ENCODE assay signal across 20 cellular contexts in genomic region chr4:179415016-179415841, GRCh38.
DNase-seq lines count a peak whose midpoint lies in the region; ATAC-seq lines count a peak whose summit lies in the region.
"Had no signal": no experiment of that assay in that cellular context is flagged by ENCODE, and none has a peak within 500 bp of the region (broad histone marks: within the 10 kb centered on the region; RNA-seq: fewer than 3 reads in every experiment).

No MANE protein-coding gene starts in this region.

- peaks cover 12% of the 10 kb centered on the region for H3K4me1 ChIP-seq in endocrine pancreas (ENCODE audit: control insufficient read depth, insufficient read depth, low read length)
- H3K4me1 ChIP-seq: BLaER1, psoas muscle had no signal

- DNase-seq in H4 (ENCODE audit: low spot score) (peak; percentile 5), NCI-H748 (lab: John Stamatoyannopoulos, UW; ENCODE audit: unreplicated experiment) (peak; percentile 70), putamen (ENCODE audit: low spot score) (peak; percentile 71)
- no peak for DNase-seq in activated T-cell treated with anti-CD3 and anti-CD28 coated beads, Interleukin-2, amount 50 U/mL, for 4 hours
- DNase-seq: activated CD4-positive, alpha-beta T cell treated with anti-CD3 and anti-CD28 coated beads for 48 hours; activated gamma-delta T cell treated with Interleukin-2 at 50 U/mL for 16 hours; amniotic stem cell; DMS79 treated with DMSO at 0.1 percent for 48 hours; effector memory CD8-positive, alpha-beta T cell; GM23248; islet precursor cell; NCI-H2029 treated with DMSO at 0.1 percent for 48 hours; psoas muscle had no signal

- H3K9ac ChIP-seq in endocrine pancreas (ENCODE audit: control insufficient read depth, insufficient read depth, low read length), result no peak overlapping the region
- H3K9ac ChIP-seq: BLaER1, GM23248 had no signal

- H3K4me1 Mint-ChIP-seq in activated T-cell treated with anti-CD3 and anti-CD28 coated beads, Interleukin-2, amount 50 U/mL, for 4 hours (ENCODE audit: low read depth), result no peaks in the 10 kb centered on the region

- H3K27me3 Mint-ChIP-seq in activated T-cell treated with anti-CD3 and anti-CD28 coated beads, Interleukin-2, amount 50 U/mL, for 4 hours (ENCODE audit: low read depth), result no peaks in the 10 kb centered on the region
- H3K27me3 Mint-ChIP-seq: effector memory CD8-positive, alpha-beta T cell; natural killer cell treated with Interleukin-12 subunit alpha and Interleukin-12 subunit beta and Interleukin-15 and Interleukin-18, amount 100 ng/mL, for 72 hours had no signal

- no peaks in the 10 kb centered on the region for H3K36me3 ChIP-seq in endocrine pancreas (ENCODE audit: control insufficient read depth, insufficient read depth, low read length)
- H3K36me3 ChIP-seq: BLaER1 had no signal

- ATAC-seq in HG02870 (IDR thresholded peaks at IDR 0.05; ENCODE audit: unreplicated experiment), result no peak
- ATAC-seq in HG03439 (IDR thresholded peaks at IDR 0.05; ENCODE audit: unreplicated experiment), result no peak
- ATAC-seq in activated T-cell treated with anti-CD3 and anti-CD28 coated beads, Interleukin-2, amount 50 U/mL, for 4 hours, result no peak
- no peak for ATAC-seq in GM18511 (IDR thresholded peaks at IDR 0.05; ENCODE audit: unreplicated experiment)
- ATAC-seq: effector memory CD8-positive, alpha-beta T cell; natural killer cell treated with Interleukin-12 subunit alpha and Interleukin-12 subunit beta and Interleukin-15 and Interleukin-18, amount 100 ng/mL, for 72 hours; Panc1; psoas muscle had no signal

- H3K9me3 ChIP-seq in endocrine pancreas (ENCODE audit: control insufficient read depth, low read length), result no peaks in the 10 kb centered on the region
- H3K9me3 ChIP-seq: BLaER1, psoas muscle had no signal

- peaks cover 9% of the 10 kb centered on the region for H3K9me3 Mint-ChIP-seq in activated T-cell treated with anti-CD3 and anti-CD28 coated beads, Interleukin-2, amount 50 U/mL, for 4 hours

- H3K36me3 Mint-ChIP-seq in activated T-cell treated with anti-CD3 and anti-CD28 coated beads, Interleukin-2, amount 50 U/mL, for 4 hours (ENCODE audit: insufficient read depth), result no peaks in the 10 kb centered on the region

- no peaks in the 10 kb centered on the region for H3K27me3 ChIP-seq in endocrine pancreas (ENCODE audit: control insufficient read depth, insufficient read depth, low read length)
- H3K27me3 ChIP-seq: BLaER1 had no signal

- H3K4me3 ChIP-seq in endocrine pancreas (ENCODE audit: control insufficient read depth, insufficient read depth, low read length), result peak overlapping the region; percentile 29
- H3K4me3 ChIP-seq: BLaER1, GM23248, psoas muscle had no signal

- H3K4me3 Mint-ChIP-seq in activated T-cell treated with anti-CD3 and anti-CD28 coated beads, Interleukin-2, amount 50 U/mL, for 4 hours, result no peak overlapping the region
- H3K4me3 Mint-ChIP-seq: effector memory CD8-positive, alpha-beta T cell; natural killer cell treated with Interleukin-12 subunit alpha and Interleukin-12 subunit beta and Interleukin-15 and Interleukin-18, amount 100 ng/mL, for 72 hours had no signal
